Comparison of ENCODE assay signal across 18 cellular contexts in genomic region chr1:84260852-84261518, GRCh38. TPM values are rescaled to one million over a fixed set of nuclear protein-coding genes. Genes with fewer than 3 reads are reported as not detected.
DNase-seq lines count a peak whose midpoint lies in the region; ATAC-seq, FAIRE-seq and TF ChIP-seq lines count a peak whose summit lies in the region.
"Had no signal": no experiment of that assay in that cellular context is flagged by ENCODE, and none has a peak within 500 bp of the region (broad histone marks: within the 10 kb centered on the region; RNA-seq: fewer than 3 reads in every experiment).

No MANE protein-coding gene starts in this region.

- H3K27ac ChIP-seq in mucosa of rectum (ENCODE audit: low read depth in 2 of 2, low read length in 2 of 2): peak overlapping the region; percentile 3 to 61
- H3K27ac ChIP-seq in testis: no peak overlapping the region
- H3K27ac ChIP-seq in kidney (ENCODE audit: low read depth in 2 of 2, low read length in 2 of 2): no peak overlapping the region
- H3K27ac ChIP-seq: ascending aorta, skin epidermis, uterus had no signal

- 57% methylated on average over 3 of the region's 3 CpGs for WGBS in testis, 2 donors

- ATAC-seq in HG02970 (IDR thresholded peaks at IDR 0.05; ENCODE audit: low FRiP score, unreplicated experiment): no peak
- ATAC-seq: stimulated activated naive B cell treated with anti-CD40 and anti-IgM and Interleukin-4, amounts not matched to agents 10 μg/mL and 1 μg/mL and 100 μg/mL, for 72 hours had no signal

- H3K36me3 ChIP-seq in mucosa of rectum (ENCODE audit: control insufficient read depth in 2 of 2, insufficient read depth in 2 of 2, low read length in 2 of 2): no peaks in the 10 kb centered on the region
- H3K36me3 ChIP-seq in testis (ENCODE audit: low read depth, missing control alignments): no peaks in the 10 kb centered on the region
- H3K36me3 ChIP-seq in kidney (ENCODE audit: control insufficient read depth in 1 of 2, insufficient read depth in 2 of 2, low read length in 2 of 2): no peaks in the 10 kb centered on the region
- H3K36me3 ChIP-seq: ascending aorta, uterus had no signal

- DNase-seq in Daoy (ENCODE audit: low read depth) (peak; percentile 21), NCI-H2029 (lab: John Stamatoyannopoulos, UW) (peak; percentile 63), SHP77 (lab: John Stamatoyannopoulos, UW) (peak; percentile 74 to 80), testis (no peak), kidney (no peak)
- no peak for DNase-seq in activated CD8-positive, alpha-beta memory T cell treated with anti-CD3 and anti-CD28 coated beads, Interleukin-2, amount 50 U/mL, for 48 hours
- DNase-seq: activated CD8-positive, alpha-beta memory T cell treated with anti-CD3 and anti-CD28 coated beads for 24 hours; activated effector memory CD4-positive, alpha-beta T cell treated with Interleukin-2 at 50 U/mL for 16 hours; AML-193; cortex of kidney; DMS79; NCI-H2171; stimulated activated naive B cell treated with anti-CD40 and anti-IgM and Interleukin-4, amounts not matched to agents 10 μg/mL and 1 μg/mL and 100 μg/mL, for 72 hours; uterus had no signal

- H3K4me1 ChIP-seq in mucosa of rectum (ENCODE audit: control insufficient read depth in 2 of 2, insufficient read depth in 2 of 2, low read length in 2 of 2): peaks cover 11 to 25% of the 10 kb centered on the region in 2 donors
- H3K4me1 ChIP-seq in testis: peaks cover 3% of the 10 kb centered on the region
- no peaks in the 10 kb centered on the region for H3K4me1 ChIP-seq in kidney (ENCODE audit: control insufficient read depth in 1 of 2, insufficient read depth in 1 of 2, low read depth in 1 of 2, low read length in 2 of 2)
- H3K4me1 ChIP-seq: ascending aorta, uterus had no signal

- H3K9ac ChIP-seq in mucosa of rectum (ENCODE audit: low read depth in 1 of 2, low read length in 2 of 2) (no peak overlapping the region), kidney (ENCODE audit: low read length in 2 of 2) (no peak overlapping the region)

- H3K27me3 ChIP-seq in mucosa of rectum (ENCODE audit: control insufficient read depth in 2 of 2, insufficient read depth in 2 of 2, low read length in 2 of 2) (no peaks in the 10 kb centered on the region), testis (no peaks in the 10 kb centered on the region)
- H3K27me3 ChIP-seq: ascending aorta, uterus had no signal

- H3K9me3 ChIP-seq in mucosa of rectum (ENCODE audit: control insufficient read depth in 2 of 2, low read length in 2 of 2) (no peaks in the 10 kb centered on the region), testis (no peaks in the 10 kb centered on the region), kidney (ENCODE audit: control insufficient read depth in 1 of 2, low read length in 2 of 2) (no peaks in the 10 kb centered on the region)
- H3K9me3 ChIP-seq: ascending aorta, uterus had no signal

- intact Hi-C loops in testis (cut with DNase I; ENCODE audit: low total_unique reads): no loop called here
- intact Hi-C loops in kidney (cut with DNase I): no loop called here

- H3K4me3 ChIP-seq in mucosa of rectum (ENCODE audit: low read length in 2 of 2): peak overlapping the region in 1 of 2 donors; percentile 8
- no peak overlapping the region for H3K4me3 ChIP-seq in testis
- no peak overlapping the region for H3K4me3 ChIP-seq in kidney (ENCODE audit: low read length in 2 of 2)
- H3K4me3 ChIP-seq: ascending aorta, skin epidermis, uterus had no signal

- TF ChIP-seq CTCF in testis (IDR thresholded peaks at IDR 0.05) (no peak), kidney (IDR thresholded peaks at IDR 0.05; ENCODE audit: borderline replicate concordance, extremely low read depth, insufficient read depth) (no peak)

- FAIRE-seq in kidney (lab: Jason Lieb, UNC): no peak

- no peak for TF ChIP-seq POLR2A in testis (IDR thresholded peaks at IDR 0.05)

RNA-seq across cellular contexts. Expression of gene SAMD13, which starts 40.5 kb away (rescaled TPM):
- total RNA-seq in Daoy (2014; rRNA removed; shearing (Covaris generic)): 1.9 and 5.9 TPM in 2 replicates
- total RNA-seq in testis (1 to 10 TPM; 6.1 to 6.6 TPM), kidney (4.5 TPM)
- polyA plus RNA-seq in testis (ENCODE audit: insufficient read depth, low read depth, low replicate concordance) (31.9 TPM), kidney (ENCODE audit: insufficient read depth, low read depth, low replicate concordance) (2.9 TPM)
- total RNA-seq: ascending aorta had no signal

Comparison
In these comparisons a context has a peak if more than half of its experiments do, and no peak if none do; other contexts are left out.
1. DNase-seq: peak in Daoy (single experiment), NCI-H2029 (single experiment) and SHP77 (2 of 2); none in testis (single experiment), kidney (single experiment) and activated CD8-positive, alpha-beta memory T cell treated with anti-CD3 and anti-CD28 coated beads, Interleukin-2, amount 50 U/mL, for 48 hours (single experiment).
2. H3K27ac ChIP-seq: peak in mucosa of rectum (2 of 2); none in testis (0 of 2) and kidney (0 of 2).